17 cellular contexts compared by ENCODE assay signal in genomic region chr5:159904874-159905273, GRCh38. TPM values are rescaled to one million over a fixed set of nuclear protein-coding genes. Genes with fewer than 3 reads are reported as not detected.
DNase-seq lines count a peak whose midpoint lies in the region; ATAC-seq, FAIRE-seq and TF ChIP-seq lines count a peak whose summit lies in the region.
"Had no signal": no experiment of that assay in that cellular context is flagged by ENCODE, and none has a peak within 500 bp of the region (broad histone marks: within the 10 kb centered on the region; RNA-seq: fewer than 3 reads in every experiment).

No MANE protein-coding gene starts in this region.

- H3K27ac ChIP-seq in GM23338 (ENCODE audit: low read depth), result no peak overlapping the region
- peak overlapping the region; percentile 60 for H3K27ac ChIP-seq in Panc1 (ENCODE audit: low read length)
- peak overlapping the region; percentile 24 for H3K27ac ChIP-seq in colonic mucosa

- peaks cover 8% of the 10 kb centered on the region for H3K4me1 ChIP-seq in GM23338 (ENCODE audit: insufficient read depth)
- H3K4me1 ChIP-seq in Panc1 (ENCODE audit: control insufficient read depth, insufficient read depth, low read length), result peaks cover 39% of the 10 kb centered on the region
- peaks cover 5% of the 10 kb centered on the region for H3K4me1 ChIP-seq in colonic mucosa
- peaks cover 68% of the 10 kb centered on the region for H3K4me1 ChIP-seq in skeletal muscle satellite cell (ENCODE audit: control insufficient read depth, insufficient read depth, low read length)
- H3K4me1 ChIP-seq: HAP-1 had no signal

- no TSS peak for BruUV-seq in Panc1 (replicated peaks; lab: Mats Ljungman, UMichigan)

- no peak overlapping the region for H3K27ac Mint-ChIP-seq in GM23338
- no peak overlapping the region for H3K27ac Mint-ChIP-seq in T-helper 17 cell
- H3K27ac Mint-ChIP-seq: CD14-positive monocyte had no signal

- peaks cover 26% of the 10 kb centered on the region for H3K4me1 Mint-ChIP-seq in GM23338
- H3K4me1 Mint-ChIP-seq in T-helper 17 cell, result peaks cover 2% of the 10 kb centered on the region

- TF ChIP-seq CTCF in GM23338 (conservative IDR thresholded peaks at IDR 0.05; ENCODE audit: low read depth in 2 of 2) (no peak), Panc1 (IDR thresholded peaks at IDR 0.05) (no peak), colonic mucosa (IDR thresholded peaks at IDR 0.05) (no peak)

- H3K36me3 Mint-ChIP-seq in GM23338 (ENCODE audit: low read depth) (no peaks in the 10 kb centered on the region), T-helper 17 cell (ENCODE audit: low read depth) (no peaks in the 10 kb centered on the region)
- H3K36me3 Mint-ChIP-seq: CD14-positive monocyte had no signal

- no peaks in the 10 kb centered on the region for H3K79me2 ChIP-seq in GM23338 (replicated peaks; ENCODE audit: insufficient read depth)

- H3K9me2 ChIP-seq in GM23338 (ENCODE audit: insufficient read depth), result no peaks in the 10 kb centered on the region

- in situ Hi-C loops in Panc1 (cut with HindIII; ENCODE audit: low pct_unique_long_range_greater_than_20kb, low sequenced_read_pairs), result no loop called here

- H3K9me3 ChIP-seq in Panc1 (ENCODE audit: control insufficient read depth, insufficient read depth, low read depth, low read length) (no peaks in the 10 kb centered on the region), colonic mucosa (no peaks in the 10 kb centered on the region), skeletal muscle satellite cell (replicated peaks; ENCODE audit: low read length) (no peaks in the 10 kb centered on the region), T-helper 17 cell (ENCODE audit: control insufficient read depth, low read length, poor library complexity, severe bottlenecking) (no peaks in the 10 kb centered on the region)
- H3K9me3 ChIP-seq: HAP-1 had no signal

- H3K4me3 Mint-ChIP-seq in GM23338, result no peak overlapping the region
- H3K4me3 Mint-ChIP-seq in T-helper 17 cell, result no peak overlapping the region
- H3K4me3 Mint-ChIP-seq: CD14-positive monocyte had no signal

- H3F3A ChIP-seq in GM23338 (replicated peaks; ENCODE audit: low read depth), result no peaks in the 10 kb centered on the region

- no peaks in the 10 kb centered on the region for H3K36me3 ChIP-seq in GM23338 (ENCODE audit: insufficient read depth)
- no peaks in the 10 kb centered on the region for H3K36me3 ChIP-seq in Panc1 (ENCODE audit: control insufficient read depth, insufficient read depth, low read length)
- no peaks in the 10 kb centered on the region for H3K36me3 ChIP-seq in colonic mucosa
- H3K36me3 ChIP-seq in skeletal muscle satellite cell (ENCODE audit: insufficient read depth, low read length), result no peaks in the 10 kb centered on the region
- H3K36me3 ChIP-seq: HAP-1 had no signal

- DNase-seq in GM23338 (ENCODE audit: low spot score) (no peak), Panc1 (ENCODE audit: low read depth, low spot score) (no peak), colonic mucosa (no peak), T-helper 17 cell (no peak), GM19239 (ENCODE audit: insufficient read length, low spot score) (no peak)
- no peak for DNase-seq in central memory CD4-positive, alpha-beta T cell
- DNase-seq: DMS79 treated with DMSO at 0.1 percent for 48 hours, NCI-H1092 treated with DMSO at 0.1 percent for 48 hours, NCI-H146, NCI-H2171 treated with DMSO at 0.1 percent for 48 hours, NCI-H446 treated with DMSO at 0.1 percent for 48 hours, NCI-H69, SHP77 had no signal

- H3K9me3 Mint-ChIP-seq in GM23338, result no peaks in the 10 kb centered on the region
- H3K9me3 Mint-ChIP-seq: CD14-positive monocyte had no signal

- no peaks in the 10 kb centered on the region for H3K27me3 ChIP-seq in GM23338 (ENCODE audit: insufficient read depth)
- no peaks in the 10 kb centered on the region for H3K27me3 ChIP-seq in Panc1 (ENCODE audit: control insufficient read depth, insufficient read depth, low read length)
- no peaks in the 10 kb centered on the region for H3K27me3 ChIP-seq in colonic mucosa
- H3K27me3 ChIP-seq in skeletal muscle satellite cell (ENCODE audit: control insufficient read depth, insufficient read depth, low read length), result no peaks in the 10 kb centered on the region

- intact Hi-C loops in Panc1 (cut with micrococcal nuclease; ENCODE audit: unreplicated experiment), result no loop called here
- intact Hi-C loops in colonic mucosa (cut with DNase I), result no loop called here

- H3K27me3 Mint-ChIP-seq in GM23338 (ENCODE audit: insufficient read depth, low read depth, poor library complexity), result no peaks in the 10 kb centered on the region
- H3K27me3 Mint-ChIP-seq in T-helper 17 cell, result peaks cover 68% of the 10 kb centered on the region

- no peak overlapping the region for H3K4me3 ChIP-seq in GM23338
- no peak overlapping the region for H3K4me3 ChIP-seq in Panc1 (ENCODE audit: low read depth in 2 of 2, low read length in 2 of 2)
- H3K4me3 ChIP-seq in colonic mucosa, result no peak overlapping the region
- H3K4me3 ChIP-seq in skeletal muscle satellite cell (ENCODE audit: low read length), result no peak overlapping the region
- H3K4me3 ChIP-seq: HAP-1 had no signal

- FAIRE-seq in GM19239 (lab: Jason Lieb, UNC), result no peak
- FAIRE-seq: HTR-8/SVneo had no signal

- CTCF ChIA-PET in Panc1 (lab: Charles Lee), result no interaction called here

- H3K4me2 ChIP-seq in GM23338, result no peak overlapping the region
- peak overlapping the region; percentile 28 for H3K4me2 ChIP-seq in skeletal muscle satellite cell (ENCODE audit: low read length)

- ATAC-seq in GM23338 (no peak), Panc1 (no peak), T-helper 17 cell (no peak)

- peak overlapping the region; percentile 81; the same call in 1 of the 2 replicates for H2AFZ ChIP-seq in GM23338

- H3K9ac ChIP-seq in colonic mucosa (ENCODE audit: low read depth in 2 of 2, low read length in 2 of 2) (no peak overlapping the region), skeletal muscle satellite cell (ENCODE audit: low read depth, low read length) (peak overlapping the region; percentile 3)

- no peaks in the 10 kb centered on the region for H4K20me1 ChIP-seq in GM23338 (replicated peaks; ENCODE audit: insufficient read depth)

- POLR2A ChIA-PET in Panc1 (lab: Charles Lee), result no interaction called here

TF ChIP-seq in GM23338, 12 proteins besides CTCF, POLR2A, EP300 and RAD21 (continues in another document):
- TF ChIP-seq ZNF462 (CRISPR knock-in tag; IDR thresholded peaks at IDR 0.05), result no peak

RNA-seq across cellular contexts. Expression of gene ADRA1B, which starts 11.4 kb away (rescaled TPM):
- total RNA-seq in GM23338 (2014; rRNA removed; shearing (Covaris generic)), result not detected in 2 replicates
- not detected in 2 replicates for polyA plus RNA-seq in GM23338 (2016; fragmentation: Nextera tagmentation; extraction: Ambion mirVana)
- total RNA-seq in Panc1 (2021; ENCODE audit: unreplicated experiment) (8.3 TPM), colonic mucosa (under 1 TPM; 0.32 to 0.69 TPM), T-helper 17 cell (not detected)
- 13.6 TPM for polyA plus RNA-seq in Panc1 (2012; ENCODE audit: insufficient read length)
- total RNA-seq in skeletal muscle satellite cell (2012; rRNA removed), result 0.25 and 0.87 TPM in 2 replicates
- polyA plus RNA-seq: CD14-positive monocyte had no signal
